In genomic region chr9:75108571-75108970, GRCh38 we compare ENCODE assay signal across 1 cellular context.
TF ChIP-seq lines count a peak whose summit lies in the region.

No MANE protein-coding gene starts in this region.

TF ChIP-seq in HepG2, 621 proteins besides CTCF, POLR2A, EP300 and RAD21:
- TF ChIP-seq ZNF687 (CRISPR knock-in tag; IDR thresholded peaks at IDR 0.05) = no peak
